Comparison of ENCODE assay signal across 10 cellular contexts in the genomic region with DNA sequence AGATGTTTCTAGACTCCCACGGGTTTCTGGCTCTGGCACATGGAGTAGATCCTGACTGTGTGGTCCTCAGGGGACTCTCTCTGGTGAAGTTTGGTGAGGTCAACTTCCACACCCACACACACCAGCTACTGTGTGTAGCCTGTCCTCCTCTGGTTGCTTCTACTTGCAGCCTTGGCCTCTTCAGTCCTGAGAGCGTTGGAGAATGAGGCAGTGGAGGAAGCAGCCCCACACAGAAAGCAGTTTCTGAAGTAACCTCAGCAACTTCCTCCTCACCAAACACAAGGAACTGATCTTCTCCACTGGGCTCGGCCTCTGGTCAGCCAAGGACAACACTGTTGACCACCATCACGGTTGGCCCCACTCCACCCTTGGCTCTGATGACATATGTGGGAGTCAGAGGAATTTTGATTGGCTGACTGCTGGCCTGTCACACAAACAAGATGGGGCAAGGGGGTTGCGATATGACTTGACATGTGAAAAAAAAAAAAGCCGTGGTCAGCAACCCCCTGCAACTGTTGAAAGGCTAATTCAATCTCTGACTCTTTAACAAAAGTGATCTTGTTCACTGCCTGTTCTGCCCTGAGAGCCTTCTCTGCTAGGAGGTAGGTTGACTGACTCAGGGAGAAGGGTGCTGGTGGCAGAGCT. TPM values are rescaled to one million over a fixed set of nuclear protein-coding genes. Genes with fewer than 3 reads are reported as not detected.
A peak's percentile ranks its signal among the peaks of the same experiment; 100 is the strongest.
DNase-seq lines count a peak whose midpoint lies in the region; ATAC-seq, FAIRE-seq and TF ChIP-seq lines count a peak whose summit lies in the region.
"Had no signal": no experiment of that assay in that cellular context is flagged by ENCODE, and none has a peak within 500 bp of the region (broad histone marks: within the 10 kb centered on the region; RNA-seq: fewer than 3 reads in every experiment).

No MANE protein-coding gene starts in this region.

- BruUV-seq in GM12878 (replicated peaks; lab: Mats Ljungman, UMichigan) = TSS peak; percentile 22

- SMC1A ChIA-PET in GM12878 (lab: Charles Lee; ENCODE audit: uncharacterized antibody, unreplicated experiment) = interaction anchor here (0.9 to 33.7 kb wide), 10 partner anchors 14 to 266 kb away, joined by 3 to 882 read pairs (median 10); a partner anchor contains a TSS

- no peaks in the 10 kb centered on the region for H3K27me3 ChIP-seq in GM12878 (replicated peaks in 1 of 2; ENCODE audit: control insufficient read depth in 2 of 2, insufficient read depth in 2 of 2, low read length in 1 of 2)
- H3K27me3 ChIP-seq in brain microvascular endothelial cell (replicated peaks) = no peaks in the 10 kb centered on the region

- peak overlapping the region; percentile 88 for H3K4me2 ChIP-seq in GM12878 (ENCODE audit: control insufficient read depth, insufficient read depth)

- H3K9me3 ChIP-seq in GM12878 (replicated peaks; ENCODE audit: control insufficient read depth, insufficient read depth, low read length) = no peaks in the 10 kb centered on the region; the same call in 2 of the 3 replicates

- peaks cover 85% of the 10 kb centered on the region for H3K79me2 ChIP-seq in GM12878 (ENCODE audit: control insufficient read depth, insufficient read depth, low read length)

- peak; percentile 92 for DNase-seq in GM12878 (ENCODE audit: low read depth, low spot score)
- DNase-seq in DMS114 treated with DMSO at 0.1 percent for 48 hours (lab: John Stamatoyannopoulos, UW; ENCODE audit: unreplicated experiment) = no peak
- DNase-seq in brain microvascular endothelial cell = no peak
- no peak for DNase-seq in NCI-H82 treated with DMSO at 0.1 percent for 48 hours (lab: John Stamatoyannopoulos, UW; ENCODE audit: unreplicated experiment)
- DNase-seq: T-helper 9 cell had no signal

- H2AFZ ChIP-seq in GM12878 (ENCODE audit: control insufficient read depth, low read depth, low read length) = peak overlapping the region; percentile 49; the same call in 1 of the 2 replicates

- FAIRE-seq in GM12878 (lab: Jason Lieb, UNC) = no peak

- peak; percentile 65 to 76 for TF ChIP-seq EP300 in GM12878 (IDR thresholded peaks at IDR 0.05; ENCODE audit: borderline replicate concordance in 1 of 2, control insufficient read depth in 1 of 2, low read depth in 2 of 2, low read length in 2 of 2)

- POLR2A ChIA-PET in GM12878 (lab: Charles Lee) = interaction anchor here (0.9 to 12.7 kb wide), 16 partner anchors 8 to 79 kb away, joined by 3 to 165 read pairs (median 6); a partner anchor contains a TSS

- no peaks in the 10 kb centered on the region; the same call in 1 of the 2 replicates for H4K20me1 ChIP-seq in GM12878 (ENCODE audit: control insufficient read depth, insufficient read depth)

- H3K36me3 ChIP-seq in GM12878 (ENCODE audit: control insufficient read depth in 2 of 2, insufficient read depth in 2 of 2, low read length in 1 of 2) (peaks cover 0 to 2% of the 10 kb centered on the region in 2 experiments; a peak in 1 of 4 replicates), brain microvascular endothelial cell (replicated peaks) (no peaks in the 10 kb centered on the region)

- ATAC-seq in GM19452 (IDR thresholded peaks at IDR 0.05; ENCODE audit: unreplicated experiment) (peak; percentile 53), HG03354 (IDR thresholded peaks at IDR 0.05; ENCODE audit: poor library complexity, severe bottlenecking, unreplicated experiment) (peak; percentile 61), GM12878 (peak; percentile 70), HG03469 (IDR thresholded peaks at IDR 0.05; ENCODE audit: unreplicated experiment) (no peak)

- TF ChIP-seq CTCF in C4-2B (conservative IDR thresholded peaks at IDR 0.05) (no peak), GM12878 (IDR thresholded peaks at IDR 0.05 in 2 of 3, conservative IDR thresholded peaks at IDR 0.05 in 1 of 3; ENCODE audit: control insufficient read depth in 2 of 3, extremely low read depth in 1 of 3, insufficient read depth in 1 of 3, low read depth in 3 of 3, low read length in 3 of 3) (no peak), brain microvascular endothelial cell (IDR thresholded peaks at IDR 0.05; ENCODE audit: low read depth, low read length, missing control alignments) (no peak)

- RAD21 ChIA-PET in GM12878 (lab: Charles Lee; ENCODE audit: unreplicated experiment) = interaction anchor here (0.9 to 16.0 kb wide), 17 partner anchors 10 to 526 kb away, joined by 3 to 426 read pairs (median 5); a partner anchor contains a TSS

- peak; percentile 73 for TF ChIP-seq POLR2A in GM12878 (IDR thresholded peaks at IDR 0.05; ENCODE audit: low read depth, low read length)

- in situ Hi-C loops in GM12878 (cut with MboI) (loop anchor here (5.0 kb wide), 2 partner anchors 72 to 237 kb away; a partner anchor contains a TSS), brain microvascular endothelial cell (cut with HindIII; ENCODE audit: low pct_ligation_motif_present, low sequenced_read_pairs) (no loop called here)

- H3K27ac ChIP-seq in C4-2B (peak overlapping the region; percentile 81), GM12878 (ENCODE audit: control insufficient read depth, insufficient read depth) (peak overlapping the region; percentile 97), brain microvascular endothelial cell (no peak overlapping the region)

- H3K4me1 ChIP-seq in GM12878 (ENCODE audit: control insufficient read depth, insufficient read depth, low read length) = peaks cover 45% of the 10 kb centered on the region

- peak overlapping the region; percentile 72 for H3K4me3 ChIP-seq in GM12878
- no peak overlapping the region for H3K4me3 ChIP-seq in brain microvascular endothelial cell (ENCODE audit: low read depth, low read length)

- intact Hi-C loops in GM12878 (cut with micrococcal nuclease; ENCODE audit: unreplicated experiment) = loop anchor here (2.0 to 10.0 kb wide), 5 partner anchors 44 to 527 kb away; a partner anchor contains a TSS

- WGBS in GM12878 (ENCODE audit: insufficient coverage, insufficient replicate concordance, low lambda C conversion rate, missing lambda C conversion rate) = 0% methylated on average over 6 of the region's 6 CpGs

- TF ChIP-seq RAD21 in GM12878 (IDR thresholded peaks at IDR 0.05; ENCODE audit: insufficient read depth, low read depth, low read length) = no peak

- CTCF ChIA-PET in GM12878 (lab: Yijun Ruan, JAX) = interaction anchor here (0.8 to 4.9 kb wide), 16 partner anchors 10 to 248 kb away, joined by 3 to 49 read pairs (median 7); a partner anchor contains a TSS

- H3K9ac ChIP-seq in GM12878 (ENCODE audit: control insufficient read depth, insufficient read depth, low read length) = peak overlapping the region; percentile 90

TF ChIP-seq in GM12878, 131 proteins besides CTCF, POLR2A, EP300 and RAD21 (continues in another document):
- TF ChIP-seq MTA3 (IDR thresholded peaks at IDR 0.05; ENCODE audit: borderline replicate concordance, low read length) = no peak
- TF ChIP-seq, protein P1, sequence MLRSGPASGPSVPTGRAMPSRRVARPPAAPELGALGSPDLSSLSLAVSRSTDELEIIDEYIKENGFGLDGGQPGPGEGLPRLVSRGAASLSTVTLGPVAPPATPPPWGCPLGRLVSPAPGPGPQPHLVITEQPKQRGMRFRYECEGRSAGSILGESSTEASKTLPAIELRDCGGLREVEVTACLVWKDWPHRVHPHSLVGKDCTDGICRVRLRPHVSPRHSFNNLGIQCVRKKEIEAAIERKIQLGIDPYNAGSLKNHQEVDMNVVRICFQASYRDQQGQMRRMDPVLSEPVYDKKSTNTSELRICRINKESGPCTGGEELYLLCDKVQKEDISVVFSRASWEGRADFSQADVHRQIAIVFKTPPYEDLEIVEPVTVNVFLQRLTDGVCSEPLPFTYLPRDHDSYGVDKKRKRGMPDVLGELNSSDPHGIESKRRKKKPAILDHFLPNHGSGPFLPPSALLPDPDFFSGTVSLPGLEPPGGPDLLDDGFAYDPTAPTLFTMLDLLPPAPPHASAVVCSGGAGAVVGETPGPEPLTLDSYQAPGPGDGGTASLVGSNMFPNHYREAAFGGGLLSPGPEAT (IDR thresholded peaks at IDR 0.05; ENCODE audit: low read depth) = peak; percentile 76
- TF ChIP-seq NRF1 (conservative IDR thresholded peaks at IDR 0.05; ENCODE audit: low read depth, low read length) = no peak

RNA-seq across cellular contexts. Expression of a gene that starts 19.6 kb away (rescaled TPM):
- total RNA-seq in GM12878 (2013; cell fraction: nucleolus; rRNA removed) = 126 and 130 TPM in 2 replicates
- total RNA-seq in GM12878 (2014; rRNA removed) (40.9 and 50.5 TPM in 2 replicates), GM12878 (2014; rRNA removed; fragmentation: Illumina TruSeq; extraction: Trizol) (57.6 and 58.8 TPM in 2 replicates), GM12878 (2021) (41.9 and 49.8 TPM in 2 replicates)
- polyA plus RNA-seq in GM12878 (2011; ENCODE audit: low read depth) = 18.9 TPM
- polyA plus RNA-seq in GM12878 (2011; rRNA removed) (100 and 126 TPM in 2 replicates), GM12878 (2014; fragmentation: Illumina TruSeq; extraction: Trizol) (75.1 and 112 TPM in 2 replicates), GM12878 (2014; fragmentation: Nextera tagmentation; extraction: Ambion mirVana) (10 to 100 TPM; 68.0 to 79.5 TPM), GM12878 (2014; rRNA removed) (40.6 and 50.0 TPM in 2 replicates), GM12878 (2016; fragmentation: Nextera tagmentation; extraction: Ambion mirVana) (10 to 100 TPM; 48.5 to 53.5 TPM)
- 49.2 and 59.8 TPM in 2 replicates for polyA plus RNA-seq in GM12878 (2011; cell fraction: cytosol; rRNA removed)
- polyA plus RNA-seq in GM12878 (2011; cell fraction: nucleus; rRNA removed) = 32.9 and 37.0 TPM in 2 replicates
- 18.5 and 26.0 TPM in 2 replicates for polyA plus RNA-seq in GM12878 (2012)
- polyA minus RNA-seq in GM12878 (2011; rRNA and poly(A)+ RNA removed) = 63.2 and 76.4 TPM in 2 replicates
- 14.0 and 20.2 TPM in 2 replicates for polyA minus RNA-seq in GM12878 (2011; cell fraction: cytosol; rRNA and poly(A)+ RNA removed)
- polyA minus RNA-seq in GM12878 (2011; cell fraction: nucleus; rRNA and poly(A)+ RNA removed) = 45.3 and 52.9 TPM in 2 replicates

RNA-seq across cellular contexts. Expression of a gene that starts 52.7 kb away (rescaled TPM):
- total RNA-seq in GM12878 (2013; cell fraction: nucleolus; rRNA removed) = 20.8 and 24.7 TPM in 2 replicates
- 8.4 and 9.7 TPM in 2 replicates for total RNA-seq in GM12878 (2014; rRNA removed)
- total RNA-seq in GM12878 (2014; rRNA removed; fragmentation: Illumina TruSeq; extraction: Trizol) = 5.1 and 5.3 TPM in 2 replicates
- total RNA-seq in GM12878 (2021) = 7.4 and 7.8 TPM in 2 replicates
- 2.3 TPM for polyA plus RNA-seq in GM12878 (2011; ENCODE audit: low read depth)
- polyA plus RNA-seq in GM12878 (2011; rRNA removed) = 12.0 and 12.4 TPM in 2 replicates
- 15.0 and 17.7 TPM in 2 replicates for polyA plus RNA-seq in GM12878 (2011; cell fraction: cytosol; rRNA removed)
- polyA plus RNA-seq in GM12878 (2011; cell fraction: nucleus; rRNA removed) = 12.5 and 16.8 TPM in 2 replicates
- 4.5 and 7.5 TPM in 2 replicates for polyA plus RNA-seq in GM12878 (2012)
- polyA plus RNA-seq in GM12878 (2014; fragmentation: Illumina TruSeq; extraction: Trizol) = 5.6 and 6.2 TPM in 2 replicates
- polyA plus RNA-seq in GM12878 (2014; fragmentation: Nextera tagmentation; extraction: Ambion mirVana) = 1 to 10 TPM; 1.3 to 1.8 TPM
- 7.9 and 8.2 TPM in 2 replicates for polyA plus RNA-seq in GM12878 (2014; rRNA removed)
- 1 to 10 TPM; 6.6 to 7.5 TPM for polyA plus RNA-seq in GM12878 (2016; fragmentation: Nextera tagmentation; extraction: Ambion mirVana)
- 45.2 and 60.4 TPM in 2 replicates for polyA minus RNA-seq in GM12878 (2011; rRNA and poly(A)+ RNA removed)
- polyA minus RNA-seq in GM12878 (2011; cell fraction: cytosol; rRNA and poly(A)+ RNA removed) = 9.6 and 15.1 TPM in 2 replicates
- 20.7 and 37.2 TPM in 2 replicates for polyA minus RNA-seq in GM12878 (2011; cell fraction: nucleus; rRNA and poly(A)+ RNA removed)
- total RNA-seq: Daoy had no signal
